ENCODE assay signal across 18 cellular contexts in genomic region chr1:115168026-115168425, GRCh38.
DNase-seq lines count a peak whose midpoint lies in the region; TF ChIP-seq lines count a peak whose summit lies in the region.
"Had no signal": no experiment of that assay in that cellular context is flagged by ENCODE, and none has a peak within 500 bp of the region (broad histone marks: within the 10 kb centered on the region; RNA-seq: fewer than 3 reads in every experiment).

No MANE protein-coding gene starts in this region.

- POLR2A ChIA-PET in A673 (lab: Charles Lee; ENCODE audit: low non-redundant PET): no interaction called here

- intact Hi-C loops in A673 (cut with micrococcal nuclease; ENCODE audit: unreplicated experiment): loop anchor here (10.0 kb wide), 1 partner anchor 167 kb away; the partner anchor contains the start of gene NGF
- intact Hi-C loops in transverse colon (cut with DNase I; ENCODE audit: low total_unique reads): no loop called here

- no peak overlapping the region for H3K18ac ChIP-seq in mesenchymal stem cell (ENCODE audit: low read depth in 1 of 2, low read length in 2 of 2)

- no peak overlapping the region for H4K8ac ChIP-seq in mesenchymal stem cell (ENCODE audit: low read length)

- H3K27ac ChIP-seq in A673 (ENCODE audit: low read depth, low read length, poor library complexity, severe bottlenecking): peak overlapping the region; percentile 61
- peak overlapping the region; percentile 5 for H3K27ac ChIP-seq in mesenchymal stem cell (ENCODE audit: low read length, poor library complexity, severe bottlenecking)
- H3K27ac ChIP-seq in transverse colon: no peak overlapping the region

- H3K36me3 ChIP-seq in A673 (ENCODE audit: insufficient read depth, low read length, poor library complexity, severe bottlenecking) (no peaks in the 10 kb centered on the region), adipocyte (ENCODE audit: control insufficient read depth, insufficient read depth, low read length, severe bottlenecking) (no peaks in the 10 kb centered on the region), mesenchymal stem cell (ENCODE audit: control insufficient read depth in 1 of 2, insufficient read depth in 2 of 2, low read depth in 1 of 2, low read length in 2 of 2) (no peaks in the 10 kb centered on the region), transverse colon (no peaks in the 10 kb centered on the region)
- H3K36me3 ChIP-seq: right atrium auricular region had no signal

- in situ Hi-C loops in transverse colon (cut with MboI; ENCODE audit: low pct_ligation_motif_present in 1 of 4, low pct_unique_long_range_greater_than_20kb in 1 of 4, low sequenced_read_pairs in 3 of 4): no loop called here

- no peak for TF ChIP-seq CTCF in A673 (conservative IDR thresholded peaks at IDR 0.05; ENCODE audit: low read depth, low read length)
- no peak for TF ChIP-seq CTCF in transverse colon (IDR thresholded peaks at IDR 0.05)
- TF ChIP-seq CTCF in mesothelial cell of epicardium (IDR thresholded peaks at IDR 0.05; ENCODE audit: unreplicated experiment): no peak

- H3K27me3 ChIP-seq in A673 (replicated peaks; ENCODE audit: insufficient read depth, low read depth, low read length, poor library complexity): no peaks in the 10 kb centered on the region
- H3K27me3 ChIP-seq in adipocyte (replicated peaks; ENCODE audit: control insufficient read depth, insufficient read depth, low read length): no peaks in the 10 kb centered on the region
- H3K27me3 ChIP-seq in mesenchymal stem cell (ENCODE audit: control insufficient read depth in 1 of 2, insufficient read depth in 1 of 2, low read length in 2 of 2): no peaks in the 10 kb centered on the region
- no peaks in the 10 kb centered on the region for H3K27me3 ChIP-seq in transverse colon
- H3K27me3 ChIP-seq: right atrium auricular region had no signal

- H3K4me1 Mint-ChIP-seq in mesothelial cell of epicardium: peaks cover 3% of the 10 kb centered on the region
- H3K4me1 Mint-ChIP-seq: CD4-positive, CD25-positive, alpha-beta regulatory T cell had no signal

- H2BK5ac ChIP-seq in mesenchymal stem cell (ENCODE audit: low read depth, low read length, poor library complexity, severe bottlenecking): no peak overlapping the region

- H2BK15ac ChIP-seq in mesenchymal stem cell (ENCODE audit: low read depth, poor library complexity, severe bottlenecking): no peak overlapping the region

- peaks cover 12% of the 10 kb centered on the region for H3K9me3 Mint-ChIP-seq in mesothelial cell of epicardium

- no peak for TF ChIP-seq EP300 in transverse colon (IDR thresholded peaks at IDR 0.05; ENCODE audit: low read depth)

- H3K36me3 Mint-ChIP-seq in mesothelial cell of epicardium: no peaks in the 10 kb centered on the region
- H3K36me3 Mint-ChIP-seq: CD4-positive, CD25-positive, alpha-beta regulatory T cell had no signal

- H4K91ac ChIP-seq in mesenchymal stem cell (ENCODE audit: low read length): no peak overlapping the region

- H3K9ac ChIP-seq in adipocyte (ENCODE audit: low read length) (peak overlapping the region; percentile 39), mesenchymal stem cell (ENCODE audit: low read length) (peak overlapping the region; percentile 80)

- no peak overlapping the region for H3K4ac ChIP-seq in mesenchymal stem cell (ENCODE audit: low read depth in 1 of 2, low read length in 2 of 2)

- H3K23ac ChIP-seq in mesenchymal stem cell (ENCODE audit: low read length in 2 of 2): no peak overlapping the region

- no peak overlapping the region for H2AK5ac ChIP-seq in mesenchymal stem cell (ENCODE audit: low read length, severe bottlenecking)

- no peak for TF ChIP-seq POLR2A in transverse colon (IDR thresholded peaks at IDR 0.05)

- H3K79me1 ChIP-seq in mesenchymal stem cell (replicated peaks; ENCODE audit: low read length, poor library complexity, severe bottlenecking): no peaks in the 10 kb centered on the region

- H3K27ac Mint-ChIP-seq in mesothelial cell of epicardium: no peak overlapping the region
- H3K27ac Mint-ChIP-seq: CD4-positive, CD25-positive, alpha-beta regulatory T cell had no signal

- no peak overlapping the region for H3K4me3 ChIP-seq in A673 (ENCODE audit: low read depth, low read length, poor library complexity, severe bottlenecking)
- H3K4me3 ChIP-seq in adipocyte (ENCODE audit: low read length): no peak overlapping the region
- no peak overlapping the region for H3K4me3 ChIP-seq in mesenchymal stem cell (ENCODE audit: insufficient read depth in 1 of 2, low read depth in 1 of 2, low read length in 2 of 2)
- H3K4me3 ChIP-seq in transverse colon: no peak overlapping the region
- H3K4me3 ChIP-seq: lung, right atrium auricular region had no signal

- no peak overlapping the region for H3K4me2 ChIP-seq in mesenchymal stem cell (ENCODE audit: low read length, poor library complexity, severe bottlenecking)

- BruUV-seq in A673 (replicated peaks; lab: Mats Ljungman, UMichigan): no TSS peak

- H2BK12ac ChIP-seq in mesenchymal stem cell (ENCODE audit: low read length in 2 of 2): no peak overlapping the region

- H3K4me1 ChIP-seq in A673 (ENCODE audit: insufficient read depth, low read length, poor library complexity, severe bottlenecking) (peaks cover 21% of the 10 kb centered on the region), adipocyte (ENCODE audit: control insufficient read depth, insufficient read depth, low read length) (peaks cover 70% of the 10 kb centered on the region), mesenchymal stem cell (ENCODE audit: control insufficient read depth, insufficient read depth, low read depth, low read length) (no peaks in the 10 kb centered on the region), transverse colon (no peaks in the 10 kb centered on the region)
- H3K4me1 ChIP-seq: right atrium auricular region had no signal

- no peak overlapping the region for H3K4me3 Mint-ChIP-seq in mesothelial cell of epicardium
- H3K4me3 Mint-ChIP-seq: CD4-positive, CD25-positive, alpha-beta regulatory T cell had no signal

- H3K9me3 ChIP-seq in A673 (ENCODE audit: low read depth, low read length, poor library complexity, severe bottlenecking): peaks cover 4% of the 10 kb centered on the region
- H3K9me3 ChIP-seq in adipocyte (ENCODE audit: control insufficient read depth, low read length): no peaks in the 10 kb centered on the region
- H3K9me3 ChIP-seq in mesenchymal stem cell (ENCODE audit: control insufficient read depth, low read length): peaks cover 2% of the 10 kb centered on the region
- no peaks in the 10 kb centered on the region for H3K9me3 ChIP-seq in transverse colon
- H3K9me3 ChIP-seq: right atrium auricular region had no signal

- no peak overlapping the region for H2AFZ ChIP-seq in mesenchymal stem cell (ENCODE audit: low read depth, low read length)

- 88% methylated on average over 1 of the region's 4 CpGs for WGBS in mesenchymal stem cell
- WGBS in transverse colon (ENCODE audit: low coverage in 1 of 2), 2 donors: 83 to 98% methylated on average over 4 of the region's 4 CpGs

- DNase-seq in A673 (ENCODE audit: low spot score) (no peak), HT1080 (ENCODE audit: low read depth) (peak; percentile 79), adipocyte (ENCODE audit: low read depth) (peak; percentile 24), mesenchymal stem cell (no peak), NCI-H446 (lab: John Stamatoyannopoulos, UW) (no peak), transverse colon (no peak), NCI-H2107 treated with DMSO at 0.1 percent for 48 hours (lab: John Stamatoyannopoulos, UW; ENCODE audit: unreplicated experiment) (no peak), mesothelial cell of epicardium (ENCODE audit: low spot score in 2 of 2, unreplicated experiment in 2 of 2) (no peak)
- DNase-seq: activated CD4-positive, alpha-beta T cell treated with anti-CD3 and anti-CD28 coated beads for 1 hour; activated CD8-positive, alpha-beta memory T cell treated with anti-CD3 and anti-CD28 coated beads for 24 hours; CD4-positive, CD25-positive, alpha-beta regulatory T cell; hippocampal formation; KG1; NCI-H187 treated with DMSO at 0.1 percent for 48 hours; NCI-H2227 treated with DMSO at 0.1 percent for 48 hours; occipital lobe had no signal

- CTCF ChIA-PET in A673 (lab: Charles Lee): no interaction called here

- H3K14ac ChIP-seq in mesenchymal stem cell (ENCODE audit: low read length in 2 of 2): no peak overlapping the region

- H3K27me3 Mint-ChIP-seq in mesothelial cell of epicardium (ENCODE audit: low read depth): no peaks in the 10 kb centered on the region

- H2BK120ac ChIP-seq in mesenchymal stem cell (ENCODE audit: low read depth, low read length): no peak overlapping the region

Comparison
In these comparisons a context has a peak if more than half of its experiments do, and no peak if none do; other contexts are left out.
1. DNase-seq: peak in HT1080 (single experiment) and adipocyte (single experiment); none in A673 (single experiment), mesenchymal stem cell (single experiment), NCI-H446 (0 of 2), transverse colon (single experiment), NCI-H2107 treated with DMSO at 0.1 percent for 48 hours (single experiment) and mesothelial cell of epicardium (0 of 2).
2. H3K27ac ChIP-seq: peak in A673 (single experiment) and mesenchymal stem cell (single experiment); none in transverse colon (0 of 4).